In the genomic region with DNA sequence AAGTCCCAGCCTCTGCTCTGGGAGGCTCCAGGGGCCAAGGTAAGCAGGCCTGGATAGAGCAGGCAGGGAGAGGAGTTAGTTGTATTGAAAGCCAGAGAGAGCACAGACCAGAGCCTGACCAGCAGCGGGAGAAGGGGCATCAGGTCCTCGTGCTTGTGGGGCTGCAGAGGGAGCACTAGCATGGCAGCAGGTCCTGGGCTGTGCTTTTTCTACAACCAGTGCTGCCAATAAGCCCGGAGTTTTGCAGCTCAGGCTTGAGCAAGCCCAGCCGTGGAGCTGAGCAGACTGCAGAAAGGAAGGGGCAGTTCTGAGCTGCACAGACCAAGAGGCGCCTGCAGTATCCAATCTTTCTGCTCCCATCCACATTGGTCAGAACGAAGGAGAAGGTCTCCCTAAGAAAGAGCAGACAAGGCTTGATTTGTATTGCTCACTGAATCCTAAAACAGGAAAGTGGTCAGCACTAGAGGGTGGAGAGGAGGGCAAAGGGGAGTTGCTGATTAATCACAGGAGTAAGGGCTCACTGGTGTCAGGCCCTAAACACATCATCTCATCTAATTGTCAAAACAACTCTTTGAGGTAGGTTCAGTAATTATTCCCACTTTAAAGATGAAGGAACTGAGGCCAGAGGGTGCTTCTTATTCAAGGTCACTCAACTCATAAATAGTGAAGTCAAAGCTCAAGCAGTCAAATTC, we compare ENCODE assay signal across 8 cellular contexts. TPM values are rescaled to one million over a fixed set of nuclear protein-coding genes. Genes with fewer than 3 reads are reported as not detected.
A peak's percentile ranks its signal among the peaks of the same experiment; 100 is the strongest.
DNase-seq lines count a peak whose midpoint lies in the region; ATAC-seq and TF ChIP-seq lines count a peak whose summit lies in the region.

No MANE protein-coding gene starts in this region.

- H3K27me3 Mint-ChIP-seq in MCF 10A (ENCODE audit: insufficient read depth, unreplicated experiment), result no peaks in the 10 kb centered on the region
- H3K27me3 Mint-ChIP-seq in natural killer cell treated with Interleukin-12 subunit alpha and Interleukin-12 subunit beta and Interleukin-15 and Interleukin-18, amount 100 ng/mL, for 72 hours, result no peaks in the 10 kb centered on the region

- POLR2A ChIA-PET in MCF 10A (lab: Yijun Ruan, JAX), result no interaction called here

- H3K36me3 Mint-ChIP-seq in MCF 10A (ENCODE audit: insufficient read depth, unreplicated experiment), result peaks cover 6% of the 10 kb centered on the region
- H3K36me3 Mint-ChIP-seq in natural killer cell treated with Interleukin-12 subunit alpha and Interleukin-12 subunit beta and Interleukin-15 and Interleukin-18, amount 100 ng/mL, for 72 hours, result peaks cover 48% of the 10 kb centered on the region

- ATAC-seq in natural killer cell treated with Interleukin-12 subunit alpha and Interleukin-12 subunit beta and Interleukin-15 and Interleukin-18, amount 100 ng/mL, for 72 hours, result peak in 1 of 2 donors; percentile 51
- ATAC-seq in HG02571 (IDR thresholded peaks at IDR 0.05; ENCODE audit: unreplicated experiment), result no peak

- no peak overlapping the region for H3K27ac Mint-ChIP-seq in MCF 10A (ENCODE audit: low read depth, unreplicated experiment)
- H3K27ac Mint-ChIP-seq in natural killer cell treated with Interleukin-12 subunit alpha and Interleukin-12 subunit beta and Interleukin-15 and Interleukin-18, amount 100 ng/mL, for 72 hours, result peak overlapping the region; percentile 94 to 99

- no peaks in the 10 kb centered on the region for H3K9me3 Mint-ChIP-seq in MCF 10A (ENCODE audit: unreplicated experiment)
- H3K9me3 Mint-ChIP-seq in natural killer cell treated with Interleukin-12 subunit alpha and Interleukin-12 subunit beta and Interleukin-15 and Interleukin-18, amount 100 ng/mL, for 72 hours, result no peaks in the 10 kb centered on the region

- TF ChIP-seq CTCF in MCF 10A (IDR thresholded peaks at IDR 0.05; ENCODE audit: unreplicated experiment), result no peak

- DNase-seq in activated CD8-positive, alpha-beta memory T cell treated with anti-CD3 and anti-CD28 coated beads for 24 hours, result peak; percentile 76
- DNase-seq in activated CD8-positive, alpha-beta memory T cell treated with anti-CD3 and anti-CD28 coated beads, Interleukin-2, amount 50 U/mL, for 48 hours, result no peak
- DNase-seq in SW480 (ENCODE audit: low spot score) (peak; percentile 11), MCF 10A (ENCODE audit: unreplicated experiment) (peak; percentile 44), A172 (ENCODE audit: low spot score) (no peak), NCI-H1417 (lab: John Stamatoyannopoulos, UW) (no peak)
- no peak for DNase-seq in natural killer cell treated with Interleukin-12 subunit alpha and Interleukin-12 subunit beta and Interleukin-15 and Interleukin-18, amount 100 ng/mL, for 72 hours (ENCODE audit: low spot score)

- CTCF ChIA-PET in MCF 10A (lab: Yijun Ruan, JAX), result interaction anchor here (0.8 to 1.5 kb wide), 3 partner anchors 30 to 167 kb away, joined by 3 to 4 read pairs (median 3); a partner anchor contains a TSS

- peaks cover 19% of the 10 kb centered on the region for H3K4me1 Mint-ChIP-seq in MCF 10A (ENCODE audit: insufficient read depth, unreplicated experiment)
- peaks cover 92 to 95% of the 10 kb centered on the region in 2 donors for H3K4me1 Mint-ChIP-seq in natural killer cell treated with Interleukin-12 subunit alpha and Interleukin-12 subunit beta and Interleukin-15 and Interleukin-18, amount 100 ng/mL, for 72 hours (ENCODE audit: low read depth in 2 of 2)

- H3K4me3 Mint-ChIP-seq in MCF 10A (ENCODE audit: unreplicated experiment), result no peak overlapping the region
- H3K4me3 Mint-ChIP-seq in natural killer cell treated with Interleukin-12 subunit alpha and Interleukin-12 subunit beta and Interleukin-15 and Interleukin-18, amount 100 ng/mL, for 72 hours, result peak overlapping the region; percentile 98

- BruUV-seq in MCF 10A (replicated peaks; lab: Mats Ljungman, UMichigan), result no TSS peak

- intact Hi-C loops in MCF 10A (cut with micrococcal nuclease), result no loop called here

RNA-seq across cellular contexts. Expression of a gene that starts 2.7 kb away (rescaled TPM):
- 3.9 and 6.0 TPM in 2 replicates for total RNA-seq in MCF 10A (2022)
- 100 to 1,000 TPM; 103 to 118 TPM for total RNA-seq in natural killer cell treated with Interleukin-12 subunit alpha and Interleukin-12 subunit beta and Interleukin-15 and Interleukin-18, amount 100 ng/mL, for 72 hours
- 0.41 and 1.6 TPM in 2 replicates for total RNA-seq in A172 (2014; rRNA removed; shearing (Covaris generic))

RNA-seq across cellular contexts. Expression of a gene that starts 29.8 kb away (rescaled TPM):
- total RNA-seq in MCF 10A (2022), result 1.4 and 2.1 TPM in 2 replicates
- total RNA-seq in natural killer cell treated with Interleukin-12 subunit alpha and Interleukin-12 subunit beta and Interleukin-15 and Interleukin-18, amount 100 ng/mL, for 72 hours, result 10 to 100 TPM in 1 of 2 donors, 1 to 10 TPM in 1; 4.3 to 30.6 TPM
- total RNA-seq in A172 (2014; rRNA removed; shearing (Covaris generic)), result 0.48 and 2.5 TPM in 2 replicates

RNA-seq across cellular contexts. Expression of a gene that starts 57.7 kb away (rescaled TPM):
- total RNA-seq in MCF 10A (2022), result 43.1 and 45.0 TPM in 2 replicates
- 10 to 100 TPM; 34.5 to 41.6 TPM for total RNA-seq in natural killer cell treated with Interleukin-12 subunit alpha and Interleukin-12 subunit beta and Interleukin-15 and Interleukin-18, amount 100 ng/mL, for 72 hours
- total RNA-seq in A172 (2014; rRNA removed; shearing (Covaris generic)), result 33.5 and 35.9 TPM in 2 replicates

RNA-seq across cellular contexts. Expression of a gene that starts 57.9 kb away (rescaled TPM):
- total RNA-seq in MCF 10A (2022), result 30.5 and 32.1 TPM in 2 replicates
- 10 to 100 TPM; 22.5 to 25.7 TPM for total RNA-seq in natural killer cell treated with Interleukin-12 subunit alpha and Interleukin-12 subunit beta and Interleukin-15 and Interleukin-18, amount 100 ng/mL, for 72 hours
- 44.3 and 61.1 TPM in 2 replicates for total RNA-seq in A172 (2014; rRNA removed; shearing (Covaris generic))

Comparison
In these comparisons a context has a peak if more than half of its experiments do, and no peak if none do; other contexts are left out.
1. DNase-seq: peak in activated CD8-positive, alpha-beta memory T cell treated with anti-CD3 and anti-CD28 coated beads for 24 hours (single experiment), SW480 (single experiment) and MCF 10A (single experiment); none in activated CD8-positive, alpha-beta memory T cell treated with anti-CD3 and anti-CD28 coated beads, Interleukin-2, amount 50 U/mL, for 48 hours (single experiment), natural killer cell treated with Interleukin-12 subunit alpha and Interleukin-12 subunit beta and Interleukin-15 and Interleukin-18, amount 100 ng/mL, for 72 hours (single experiment), A172 (single experiment) and NCI-H1417 (0 of 3).
2. RNA of a gene that starts 2.7 kb away (total RNA-seq): 103 to 118 TPM in natural killer cell treated with Interleukin-12 subunit alpha and Interleukin-12 subunit beta and Interleukin-15 and Interleukin-18, amount 100 ng/mL, for 72 hours; 3.9 to 6.0 TPM in MCF 10A and 0.41 to 1.6 TPM in A172; every median in the first group is over 10 times any median in the second.